18 cellular contexts compared by ENCODE assay signal in the genomic region with DNA sequence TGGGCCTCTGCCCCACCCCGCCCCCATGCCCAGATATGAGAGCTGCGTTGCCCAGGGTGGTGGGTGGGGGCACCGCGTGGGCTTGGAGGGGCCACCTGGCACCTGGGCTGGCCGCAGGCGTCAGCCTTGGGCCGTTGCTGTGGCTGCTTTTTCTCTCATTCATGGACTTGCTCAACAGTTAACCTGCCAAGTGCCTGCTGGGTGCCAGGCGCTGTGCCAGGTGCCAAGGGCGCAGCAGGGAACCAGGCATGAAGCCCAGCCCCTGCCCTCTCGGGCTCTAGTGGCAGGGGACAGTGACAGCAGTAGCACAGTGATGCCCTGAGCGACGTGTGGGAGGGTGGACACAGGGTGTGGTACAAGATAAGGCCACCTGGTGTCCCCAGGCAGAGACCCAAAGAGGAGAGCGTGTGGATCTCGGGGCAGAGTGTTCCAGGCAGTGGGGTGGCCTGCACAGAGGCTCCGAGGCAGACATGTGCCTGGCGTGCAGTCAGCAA. TPM values are rescaled to one million over a fixed set of nuclear protein-coding genes. Genes with fewer than 3 reads are reported as not detected.
DNase-seq lines count a peak whose midpoint lies in the region; ATAC-seq and TF ChIP-seq lines count a peak whose summit lies in the region.
"Had no signal": no experiment of that assay in that cellular context is flagged by ENCODE, and none has a peak within 500 bp of the region (broad histone marks: within the 10 kb centered on the region; RNA-seq: fewer than 3 reads in every experiment).

No MANE protein-coding gene starts in this region.

- no peaks in the 10 kb centered on the region for H3K9me3 Mint-ChIP-seq in brain

- H3K27ac ChIP-seq in C4-2B (peak overlapping the region; percentile 29), tibial artery (no peak overlapping the region), SJCRH30 (no peak overlapping the region)
- H3K27ac ChIP-seq: ascending aorta, esophagus squamous epithelium, suprapubic skin had no signal

- H3K36me3 ChIP-seq in tibial artery (peaks cover 82 to 100% (median 93%) of the 10 kb centered on the region in 3 donors), SJCRH30 (peaks cover 46% of the 10 kb centered on the region)

- H3K4me1 ChIP-seq in tibial artery (no peaks in the 10 kb centered on the region), SJCRH30 (no peaks in the 10 kb centered on the region)
- H3K4me1 ChIP-seq: ascending aorta, esophagus squamous epithelium, suprapubic skin had no signal

- H3K4me3 ChIP-seq in tibial artery (no peak overlapping the region), SJCRH30 (no peak overlapping the region)
- H3K4me3 ChIP-seq: ascending aorta, esophagus squamous epithelium, suprapubic skin had no signal

- H3K27me3 ChIP-seq in tibial artery (no peaks in the 10 kb centered on the region), SJCRH30 (no peaks in the 10 kb centered on the region)
- H3K27me3 ChIP-seq: ascending aorta, esophagus squamous epithelium, suprapubic skin had no signal

- intact Hi-C loops in tibial artery (cut with DNase I; ENCODE audit: low total_unique reads) = no loop called here

- DNase-seq in NCI-H1092 treated with DMSO at 0.1 percent for 48 hours (lab: John Stamatoyannopoulos, UW) (peak; percentile 82), left lobe of liver (ENCODE audit: low spot score) (peak; percentile 93), tibial artery (no peak), SJCRH30 (no peak), activated gamma-delta T cell treated with Interleukin-2 at 50 U/mL for 16 hours (no peak)
- DNase-seq: ACHN; activated effector memory CD4-positive, alpha-beta T cell treated with Interleukin-2 at 50 U/mL for 16 hours; dermis blood vessel endothelial cell; esophagus squamous epithelium; GF-D8; NCI-H524 treated with DMSO at 0.1 percent for 48 hours had no signal

- peak overlapping the region in 4 of 5 experiments; percentile 78 to 100 (median 84) for H3K27ac Mint-ChIP-seq in brain

- TF ChIP-seq CTCF in C4-2B (conservative IDR thresholded peaks at IDR 0.05) (no peak), brain (conservative IDR thresholded peaks at IDR 0.05) (no peak), tibial artery (IDR thresholded peaks at IDR 0.05) (no peak)

- ATAC-seq in left lobe of liver (peak; percentile 88), GM18511 (IDR thresholded peaks at IDR 0.05; ENCODE audit: unreplicated experiment) (no peak)

- H3K4me3 Mint-ChIP-seq in brain = no peak overlapping the region

- H3K9me3 ChIP-seq in tibial artery (no peaks in the 10 kb centered on the region), SJCRH30 (replicated peaks) (no peaks in the 10 kb centered on the region)
- H3K9me3 ChIP-seq: ascending aorta, esophagus squamous epithelium, suprapubic skin had no signal

- peaks cover 51% of the 10 kb centered on the region for H3K36me3 Mint-ChIP-seq in brain

- H3K27me3 Mint-ChIP-seq in brain = no peaks in the 10 kb centered on the region

- H3K4me1 Mint-ChIP-seq in brain = no peaks in the 10 kb centered on the region

RNA-seq across cellular contexts. Expression of a gene that starts 28.1 kb away (rescaled TPM):
- 10.0 TPM for polyA plus RNA-seq in brain (ENCODE audit: insufficient read depth, low read depth, low replicate concordance)
- total RNA-seq in left lobe of liver = 5.9 TPM
- total RNA-seq in SJCRH30 (2014; rRNA removed; shearing (Covaris generic)) = 18.9 and 20.3 TPM in 2 replicates

RNA-seq across cellular contexts. Expression of a gene that starts 42.1 kb away (rescaled TPM):
- 24.5 TPM for polyA plus RNA-seq in brain (ENCODE audit: insufficient read depth, low read depth, low replicate concordance)
- total RNA-seq in left lobe of liver = 1.0 TPM
- total RNA-seq in SJCRH30 (2014; rRNA removed; shearing (Covaris generic)) = 15.9 and 16.2 TPM in 2 replicates
- total RNA-seq: activated CD8-positive, alpha-beta memory T cell treated with anti-CD3 and anti-CD28 coated beads for 36 hours; dermis blood vessel endothelial cell had no signal

RNA-seq across cellular contexts. Expression of a gene that starts 45.3 kb away (rescaled TPM):
- 0.12 TPM for polyA plus RNA-seq in brain (ENCODE audit: insufficient read depth, low read depth, low replicate concordance)
- total RNA-seq in left lobe of liver = 2.2 TPM
- not detected in 2 replicates for total RNA-seq in SJCRH30 (2014; rRNA removed; shearing (Covaris generic))
- total RNA-seq: activated CD8-positive, alpha-beta memory T cell treated with anti-CD3 and anti-CD28 coated beads for 36 hours; myocyte had no signal

Comparison
In these comparisons a context has a peak if more than half of its experiments do, and no peak if none do; other contexts are left out.
1. DNase-seq: peak in NCI-H1092 treated with DMSO at 0.1 percent for 48 hours (single experiment) and left lobe of liver (single experiment); none in tibial artery (0 of 2), SJCRH30 (0 of 2) and activated gamma-delta T cell treated with Interleukin-2 at 50 U/mL for 16 hours (single experiment).